ENCODE assay signal across 18 cellular contexts in the genomic region with DNA sequence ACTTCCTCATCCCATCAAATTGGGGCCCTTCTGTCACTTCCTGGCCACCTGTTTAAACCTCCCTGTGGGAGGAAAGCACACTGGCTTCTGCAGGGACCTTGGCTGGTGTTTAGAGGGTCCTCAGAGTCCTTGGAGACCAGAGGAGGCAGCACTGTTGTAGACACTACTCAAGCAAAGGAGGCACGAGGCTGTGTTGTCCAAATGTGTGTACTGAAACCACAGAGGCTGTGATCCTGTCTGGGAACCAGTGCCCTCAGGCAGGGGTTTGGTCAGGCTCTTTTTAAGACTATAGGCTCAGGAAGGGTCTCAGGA. TPM values are rescaled to one million over a fixed set of nuclear protein-coding genes. Genes with fewer than 3 reads are reported as not detected.
"Had no signal": no experiment of that assay in that cellular context is flagged by ENCODE, and none has a peak within 500 bp of the region (broad histone marks: within the 10 kb centered on the region; RNA-seq: fewer than 3 reads in every experiment).

No MANE protein-coding gene starts in this region.

- H3K36me3 ChIP-seq: left ventricle myocardium inferior, right atrium auricular region, transverse colon, vagina had no signal

- H3K36me3 Mint-ChIP-seq: activated CD4-positive, alpha-beta memory T cell treated with anti-CD3 and anti-CD28 coated beads for 36 hours; natural killer cell treated with Interleukin-12 subunit alpha and Interleukin-12 subunit beta and Interleukin-15 and Interleukin-18, amount 100 ng/mL, for 72 hours had no signal

- H3K27ac Mint-ChIP-seq: activated CD4-positive, alpha-beta memory T cell treated with anti-CD3 and anti-CD28 coated beads for 36 hours; activated CD4-positive, alpha-beta T cell treated with anti-CD3 and anti-CD28 coated beads for 36 hours had no signal

- H3K4me3 ChIP-seq: left ventricle myocardium inferior, right atrium auricular region, skin epidermis, transverse colon, vagina had no signal

- H3K27me3 ChIP-seq: right atrium auricular region, vagina had no signal

- H3K4me1 Mint-ChIP-seq: activated CD4-positive, alpha-beta T cell treated with anti-CD3 and anti-CD28 coated beads for 36 hours had no signal

- H3K4me1 ChIP-seq: left ventricle myocardium inferior, right atrium auricular region, transverse colon, vagina had no signal

- H3K27ac ChIP-seq: left ventricle myocardium inferior, right atrium auricular region, skin epidermis, transverse colon, vagina, VCaP had no signal

- ATAC-seq: activated CD4-positive, alpha-beta T cell treated with anti-CD3 and anti-CD28 coated beads for 36 hours; activated T-cell treated with anti-CD3 and anti-CD28 coated beads, Interleukin-2, amount 50 U/mL, for 4 hours; esophagus mucosa; natural killer cell treated with Interleukin-12 subunit alpha and Interleukin-12 subunit beta and Interleukin-15 and Interleukin-18, amount 100 ng/mL, for 72 hours; stimulated activated naive CD8-positive, alpha-beta T cell treated with anti-CD3 and anti-CD28 coated beads, Interleukin-15, Interleukin-2, amounts not matched to agents 100 U/mL and 50 U/mL, for 24 hours had no signal

- H3K9me3 Mint-ChIP-seq: activated CD4-positive, alpha-beta memory T cell treated with anti-CD3 and anti-CD28 coated beads for 36 hours; activated T-cell treated with anti-CD3 and anti-CD28 coated beads, Interleukin-2, amount 50 U/mL, for 4 hours; natural killer cell treated with Interleukin-12 subunit alpha and Interleukin-12 subunit beta and Interleukin-15 and Interleukin-18, amount 100 ng/mL, for 72 hours had no signal

- H3K4me3 Mint-ChIP-seq: activated CD4-positive, alpha-beta memory T cell treated with anti-CD3 and anti-CD28 coated beads for 36 hours; activated CD4-positive, alpha-beta T cell treated with anti-CD3 and anti-CD28 coated beads for 36 hours; activated T-cell treated with anti-CD3 and anti-CD28 coated beads, Interleukin-2, amount 50 U/mL, for 4 hours; natural killer cell treated with Interleukin-12 subunit alpha and Interleukin-12 subunit beta and Interleukin-15 and Interleukin-18, amount 100 ng/mL, for 72 hours had no signal

- H3K9me3 ChIP-seq: left ventricle myocardium inferior, right atrium auricular region, transverse colon, vagina had no signal

- DNase-seq: activated CD4-positive, alpha-beta memory T cell treated with anti-CD3 and anti-CD28 coated beads for 36 hours; activated CD4-positive, alpha-beta T cell treated with anti-CD3 and anti-CD28 coated beads for 36 hours; activated effector memory CD4-positive, alpha-beta T cell treated with Interleukin-2 at 50 U/mL for 16 hours; activated naive CD4-positive, alpha-beta T cell treated with anti-CD3 and anti-CD28 coated beads, Interleukin-2, amount 50 U/mL, for 16 hours; activated T-cell treated with anti-CD3 and anti-CD28 coated beads, Interleukin-2, amount 50 U/mL, for 4 hours; amniotic stem cell; stimulated activated CD4-positive, alpha-beta T cell treated with anti-CD3 and anti-CD28 coated beads, Interleukin-15, amount 100 ng/mL, for 24 hours; stimulated activated CD4-positive, alpha-beta T cell treated with anti-CD3 and anti-CD28 coated beads, Interleukin-4, amount 100 ng/mL, for 1 hour; stimulated activated naive CD8-positive, alpha-beta T cell treated with anti-CD3 and anti-CD28 coated beads, Interleukin-15, Interleukin-2, amounts not matched to agents 100 U/mL and 50 U/mL, for 24 hours; transverse colon had no signal

RNA-seq across cellular contexts. Expression of a gene that starts 40.6 kb away (rescaled TPM):
- total RNA-seq: right atrium auricular region, vagina had no signal
- polyA plus RNA-seq: keratinocyte had no signal
